Comparison of ENCODE assay signal across 9 cellular contexts in genomic region chr12:32120419-32120818, GRCh38. TPM values are rescaled to one million over a fixed set of nuclear protein-coding genes. Genes with fewer than 3 reads are reported as not detected.
DNase-seq lines count a peak whose midpoint lies in the region; ATAC-seq and TF ChIP-seq lines count a peak whose summit lies in the region.
"Had no signal": no experiment of that assay in that cellular context is flagged by ENCODE, and none has a peak within 500 bp of the region (broad histone marks: within the 10 kb centered on the region; RNA-seq: fewer than 3 reads in every experiment).

No MANE protein-coding gene starts in this region.

- no peaks in the 10 kb centered on the region for H3K36me3 ChIP-seq in fibroblast of lung (ENCODE audit: control insufficient read depth, insufficient read depth, low read length)
- H3K36me3 ChIP-seq in sigmoid colon: no peaks in the 10 kb centered on the region
- H3K36me3 ChIP-seq in colonic mucosa: no peaks in the 10 kb centered on the region

- intact Hi-C loops in sigmoid colon (cut with DNase I) (no loop called here), colonic mucosa (cut with DNase I) (no loop called here)

- peak overlapping the region; percentile 40 for H3K4me2 ChIP-seq in fibroblast of lung (ENCODE audit: extremely low read depth, insufficient read depth, low read length)

- H3K4me1 ChIP-seq in fibroblast of lung (ENCODE audit: control insufficient read depth, extremely low read depth, insufficient read depth, low read length) (peaks cover 15% of the 10 kb centered on the region), sigmoid colon (peaks cover 0 to 14% (median 11%) of the 10 kb centered on the region in 4 donors), colonic mucosa (no peaks in the 10 kb centered on the region)

- H3K9me3 ChIP-seq in fibroblast of lung (ENCODE audit: control insufficient read depth, insufficient read depth, low read depth, low read length) (no peaks in the 10 kb centered on the region), sigmoid colon (no peaks in the 10 kb centered on the region), colonic mucosa (no peaks in the 10 kb centered on the region)

- H3K27me3 ChIP-seq in fibroblast of lung (ENCODE audit: control insufficient read depth, insufficient read depth, low read length) (no peaks in the 10 kb centered on the region), sigmoid colon (no peaks in the 10 kb centered on the region), colonic mucosa (no peaks in the 10 kb centered on the region)

- H3K9ac ChIP-seq in fibroblast of lung (ENCODE audit: insufficient read depth, low read length) (no peak overlapping the region), colonic mucosa (ENCODE audit: low read depth in 2 of 2, low read length in 2 of 2) (no peak overlapping the region)

- no peak overlapping the region for H3K27ac ChIP-seq in fibroblast of lung (ENCODE audit: insufficient read depth, low read length)
- no peak overlapping the region for H3K27ac ChIP-seq in sigmoid colon
- H3K27ac ChIP-seq in colonic mucosa: no peak overlapping the region

- H3K4me3 ChIP-seq in fibroblast of lung (replicated peaks in 1 of 4; ENCODE audit: control extremely low read depth in 1 of 4, insufficient read depth in 1 of 4, low read depth in 3 of 4, low read length in 4 of 4) (no peak overlapping the region), sigmoid colon (no peak overlapping the region), colonic mucosa (no peak overlapping the region)

- H4K20me1 ChIP-seq in fibroblast of lung (ENCODE audit: control insufficient read depth, extremely low read depth, insufficient read depth, low read length): no peaks in the 10 kb centered on the region

- DNase-seq in fibroblast of lung (ENCODE audit: low read depth in 2 of 2) (peak in 1 of 2 donors; percentile 59), NK-92 (lab: John Stamatoyannopoulos, UW; ENCODE audit: unreplicated experiment) (no peak), EL (no peak), sigmoid colon (no peak), colonic mucosa (no peak)
- DNase-seq: activated naive CD4-positive, alpha-beta T cell treated with anti-CD3 and anti-CD28 coated beads for 36 hours had no signal

- no peak for TF ChIP-seq EP300 in sigmoid colon (IDR thresholded peaks at IDR 0.05)

- TF ChIP-seq CTCF in fibroblast of lung (conservative IDR thresholded peaks at IDR 0.05 in 1 of 2, IDR thresholded peaks at IDR 0.05 in 1 of 2; ENCODE audit: low read depth in 1 of 2, low read length in 2 of 2) (no peak), sigmoid colon (IDR thresholded peaks at IDR 0.05) (no peak), colonic mucosa (IDR thresholded peaks at IDR 0.05) (no peak)

- TF ChIP-seq POLR2A in sigmoid colon (IDR thresholded peaks at IDR 0.05): no peak

- peaks cover 29% of the 10 kb centered on the region for H3K79me2 ChIP-seq in fibroblast of lung (ENCODE audit: control insufficient read depth, insufficient read depth, low read length)

- H2AFZ ChIP-seq in fibroblast of lung (ENCODE audit: low read length): no peak overlapping the region

- WGBS in sigmoid colon, 2 donors: 85% methylated on average over 2 of the region's 2 CpGs

- ATAC-seq in GM18508 (IDR thresholded peaks at IDR 0.05; ENCODE audit: insufficient read depth, unreplicated experiment) (peak; percentile 78), GM21619 (IDR thresholded peaks at IDR 0.05; ENCODE audit: unreplicated experiment) (peak; percentile 85), HG03520 (IDR thresholded peaks at IDR 0.05; ENCODE audit: unreplicated experiment) (peak; percentile 90)

RNA-seq across cellular contexts. Expression of gene BICD1, which starts 13.8 kb away (rescaled TPM):
- 10.0 and 12.4 TPM in 2 replicates for total RNA-seq in fibroblast of lung
- polyA plus RNA-seq in fibroblast of lung: 11.1 and 17.6 TPM in 2 replicates
- polyA plus RNA-seq in fibroblast of lung (2012): 13.6 and 18.3 TPM in 2 replicates
- polyA minus RNA-seq in fibroblast of lung (ENCODE audit: low replicate concordance): 9.7 and 11.7 TPM in 2 replicates
- 10 to 100 TPM in 3 of 4 donors, 1 to 10 TPM in 1; 9.4 to 16.0 (median 12.0) TPM for total RNA-seq in sigmoid colon
- polyA plus RNA-seq in sigmoid colon: 1 to 10 TPM in 1 of 3 donors, under 1 TPM in 2; 0.60 to 5.8 (median 0.69) TPM
- 1 to 10 TPM; 4.2 to 5.8 TPM for total RNA-seq in colonic mucosa
